Comparison of ENCODE assay signal across 1 cellular context in the genomic region with DNA sequence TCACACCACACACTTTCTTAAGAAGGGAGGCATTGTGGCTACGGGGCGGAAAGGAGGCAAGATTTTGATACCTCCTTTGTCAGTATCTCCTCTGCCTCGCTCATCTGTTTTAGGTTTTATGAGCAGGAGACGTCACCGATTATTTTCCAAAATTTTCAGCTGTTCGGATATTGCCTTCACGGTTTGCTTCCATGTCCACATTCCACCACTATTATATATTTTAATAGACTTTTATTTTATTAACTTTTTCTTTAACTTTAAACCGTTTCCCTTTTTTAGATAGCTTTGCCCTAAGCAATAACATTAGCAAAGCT.
A peak's percentile ranks its signal among the peaks of the same experiment; 100 is the strongest.
TF ChIP-seq lines count a peak whose summit lies in the region.

No MANE protein-coding gene starts in this region.

TF ChIP-seq in K562, 482 proteins besides CTCF, POLR2A, EP300 and RAD21 (continued from another document and continues in another):
- TF ChIP-seq, protein P1, sequence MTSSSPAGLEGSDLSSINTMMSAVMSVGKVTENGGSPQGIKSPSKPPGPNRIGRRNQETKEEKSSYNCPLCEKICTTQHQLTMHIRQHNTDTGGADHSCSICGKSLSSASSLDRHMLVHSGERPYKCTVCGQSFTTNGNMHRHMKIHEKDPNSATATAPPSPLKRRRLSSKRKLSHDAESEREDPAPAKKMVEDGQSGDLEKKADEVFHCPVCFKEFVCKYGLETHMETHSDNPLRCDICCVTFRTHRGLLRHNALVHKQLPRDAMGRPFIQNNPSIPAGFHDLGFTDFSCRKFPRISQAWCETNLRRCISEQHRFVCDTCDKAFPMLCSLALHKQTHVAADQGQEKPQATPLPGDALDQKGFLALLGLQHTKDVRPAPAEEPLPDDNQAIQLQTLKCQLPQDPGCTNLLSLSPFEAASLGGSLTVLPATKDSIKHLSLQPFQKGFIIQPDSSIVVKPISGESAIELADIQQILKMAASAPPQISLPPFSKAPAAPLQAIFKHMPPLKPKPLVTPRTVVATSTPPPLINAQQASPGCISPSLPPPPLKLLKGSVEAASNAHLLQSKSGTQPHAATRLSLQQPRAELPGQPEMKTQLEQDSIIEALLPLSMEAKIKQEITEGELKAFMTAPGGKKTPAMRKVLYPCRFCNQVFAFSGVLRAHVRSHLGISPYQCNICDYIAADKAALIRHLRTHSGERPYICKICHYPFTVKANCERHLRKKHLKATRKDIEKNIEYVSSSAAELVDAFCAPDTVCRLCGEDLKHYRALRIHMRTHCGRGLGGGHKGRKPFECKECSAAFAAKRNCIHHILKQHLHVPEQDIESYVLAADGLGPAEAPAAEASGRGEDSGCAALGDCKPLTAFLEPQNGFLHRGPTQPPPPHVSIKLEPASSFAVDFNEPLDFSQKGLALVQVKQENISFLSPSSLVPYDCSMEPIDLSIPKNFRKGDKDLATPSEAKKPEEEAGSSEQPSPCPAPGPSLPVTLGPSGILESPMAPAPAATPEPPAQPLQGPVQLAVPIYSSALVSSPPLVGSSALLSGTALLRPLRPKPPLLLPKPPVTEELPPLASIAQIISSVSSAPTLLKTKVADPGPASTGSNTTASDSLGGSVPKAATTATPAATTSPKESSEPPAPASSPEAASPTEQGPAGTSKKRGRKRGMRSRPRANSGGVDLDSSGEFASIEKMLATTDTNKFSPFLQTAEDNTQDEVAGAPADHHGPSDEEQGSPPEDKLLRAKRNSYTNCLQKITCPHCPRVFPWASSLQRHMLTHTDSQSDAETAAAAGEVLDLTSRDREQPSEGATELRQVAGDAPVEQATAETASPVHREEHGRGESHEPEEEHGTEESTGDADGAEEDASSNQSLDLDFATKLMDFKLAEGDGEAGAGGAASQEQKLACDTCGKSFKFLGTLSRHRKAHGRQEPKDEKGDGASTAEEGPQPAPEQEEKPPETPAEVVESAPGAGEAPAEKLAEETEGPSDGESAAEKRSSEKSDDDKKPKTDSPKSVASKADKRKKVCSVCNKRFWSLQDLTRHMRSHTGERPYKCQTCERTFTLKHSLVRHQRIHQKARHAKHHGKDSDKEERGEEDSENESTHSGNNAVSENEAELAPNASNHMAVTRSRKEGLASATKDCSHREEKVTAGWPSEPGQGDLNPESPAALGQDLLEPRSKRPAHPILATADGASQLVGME (CRISPR knock-in tag; IDR thresholded peaks at IDR 0.05) = no peak
- TF ChIP-seq, protein P2, sequence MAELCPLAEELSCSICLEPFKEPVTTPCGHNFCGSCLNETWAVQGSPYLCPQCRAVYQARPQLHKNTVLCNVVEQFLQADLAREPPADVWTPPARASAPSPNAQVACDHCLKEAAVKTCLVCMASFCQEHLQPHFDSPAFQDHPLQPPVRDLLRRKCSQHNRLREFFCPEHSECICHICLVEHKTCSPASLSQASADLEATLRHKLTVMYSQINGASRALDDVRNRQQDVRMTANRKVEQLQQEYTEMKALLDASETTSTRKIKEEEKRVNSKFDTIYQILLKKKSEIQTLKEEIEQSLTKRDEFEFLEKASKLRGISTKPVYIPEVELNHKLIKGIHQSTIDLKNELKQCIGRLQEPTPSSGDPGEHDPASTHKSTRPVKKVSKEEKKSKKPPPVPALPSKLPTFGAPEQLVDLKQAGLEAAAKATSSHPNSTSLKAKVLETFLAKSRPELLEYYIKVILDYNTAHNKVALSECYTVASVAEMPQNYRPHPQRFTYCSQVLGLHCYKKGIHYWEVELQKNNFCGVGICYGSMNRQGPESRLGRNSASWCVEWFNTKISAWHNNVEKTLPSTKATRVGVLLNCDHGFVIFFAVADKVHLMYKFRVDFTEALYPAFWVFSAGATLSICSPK (IDR thresholded peaks at IDR 0.05; ENCODE audit: borderline replicate concordance) = no peak
- TF ChIP-seq, protein P3, sequence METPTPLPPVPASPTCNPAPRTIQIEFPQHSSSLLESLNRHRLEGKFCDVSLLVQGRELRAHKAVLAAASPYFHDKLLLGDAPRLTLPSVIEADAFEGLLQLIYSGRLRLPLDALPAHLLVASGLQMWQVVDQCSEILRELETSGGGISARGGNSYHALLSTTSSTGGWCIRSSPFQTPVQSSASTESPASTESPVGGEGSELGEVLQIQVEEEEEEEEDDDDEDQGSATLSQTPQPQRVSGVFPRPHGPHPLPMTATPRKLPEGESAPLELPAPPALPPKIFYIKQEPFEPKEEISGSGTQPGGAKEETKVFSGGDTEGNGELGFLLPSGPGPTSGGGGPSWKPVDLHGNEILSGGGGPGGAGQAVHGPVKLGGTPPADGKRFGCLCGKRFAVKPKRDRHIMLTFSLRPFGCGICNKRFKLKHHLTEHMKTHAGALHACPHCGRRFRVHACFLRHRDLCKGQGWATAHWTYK (CRISPR knock-in tag; IDR thresholded peaks at IDR 0.05) = no peak
- TF ChIP-seq ELF1 (tag; IDR thresholded peaks at IDR 0.05) = 0 out of 2 replicates have a peak, but pooled peaks have one; percentile 29
- TF ChIP-seq HNRNPK (IDR thresholded peaks at IDR 0.05; ENCODE audit: low read depth, low read length, poor library complexity, severe bottlenecking) = no peak
- peak; percentile 48; the same call in 1 of the 2 replicates for TF ChIP-seq THRAP3 (IDR thresholded peaks at IDR 0.05; ENCODE audit: borderline replicate concordance)
- TF ChIP-seq, protein P4, sequence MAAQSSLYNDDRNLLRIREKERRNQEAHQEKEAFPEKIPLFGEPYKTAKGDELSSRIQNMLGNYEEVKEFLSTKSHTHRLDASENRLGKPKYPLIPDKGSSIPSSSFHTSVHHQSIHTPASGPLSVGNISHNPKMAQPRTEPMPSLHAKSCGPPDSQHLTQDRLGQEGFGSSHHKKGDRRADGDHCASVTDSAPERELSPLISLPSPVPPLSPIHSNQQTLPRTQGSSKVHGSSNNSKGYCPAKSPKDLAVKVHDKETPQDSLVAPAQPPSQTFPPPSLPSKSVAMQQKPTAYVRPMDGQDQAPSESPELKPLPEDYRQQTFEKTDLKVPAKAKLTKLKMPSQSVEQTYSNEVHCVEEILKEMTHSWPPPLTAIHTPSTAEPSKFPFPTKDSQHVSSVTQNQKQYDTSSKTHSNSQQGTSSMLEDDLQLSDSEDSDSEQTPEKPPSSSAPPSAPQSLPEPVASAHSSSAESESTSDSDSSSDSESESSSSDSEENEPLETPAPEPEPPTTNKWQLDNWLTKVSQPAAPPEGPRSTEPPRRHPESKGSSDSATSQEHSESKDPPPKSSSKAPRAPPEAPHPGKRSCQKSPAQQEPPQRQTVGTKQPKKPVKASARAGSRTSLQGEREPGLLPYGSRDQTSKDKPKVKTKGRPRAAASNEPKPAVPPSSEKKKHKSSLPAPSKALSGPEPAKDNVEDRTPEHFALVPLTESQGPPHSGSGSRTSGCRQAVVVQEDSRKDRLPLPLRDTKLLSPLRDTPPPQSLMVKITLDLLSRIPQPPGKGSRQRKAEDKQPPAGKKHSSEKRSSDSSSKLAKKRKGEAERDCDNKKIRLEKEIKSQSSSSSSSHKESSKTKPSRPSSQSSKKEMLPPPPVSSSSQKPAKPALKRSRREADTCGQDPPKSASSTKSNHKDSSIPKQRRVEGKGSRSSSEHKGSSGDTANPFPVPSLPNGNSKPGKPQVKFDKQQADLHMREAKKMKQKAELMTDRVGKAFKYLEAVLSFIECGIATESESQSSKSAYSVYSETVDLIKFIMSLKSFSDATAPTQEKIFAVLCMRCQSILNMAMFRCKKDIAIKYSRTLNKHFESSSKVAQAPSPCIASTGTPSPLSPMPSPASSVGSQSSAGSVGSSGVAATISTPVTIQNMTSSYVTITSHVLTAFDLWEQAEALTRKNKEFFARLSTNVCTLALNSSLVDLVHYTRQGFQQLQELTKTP (IDR thresholded peaks at IDR 0.05; ENCODE audit: low read depth in 1 of 2, partially characterized antibody in 2 of 2) = peak; percentile 35 to 54
- TF ChIP-seq, protein P5, sequence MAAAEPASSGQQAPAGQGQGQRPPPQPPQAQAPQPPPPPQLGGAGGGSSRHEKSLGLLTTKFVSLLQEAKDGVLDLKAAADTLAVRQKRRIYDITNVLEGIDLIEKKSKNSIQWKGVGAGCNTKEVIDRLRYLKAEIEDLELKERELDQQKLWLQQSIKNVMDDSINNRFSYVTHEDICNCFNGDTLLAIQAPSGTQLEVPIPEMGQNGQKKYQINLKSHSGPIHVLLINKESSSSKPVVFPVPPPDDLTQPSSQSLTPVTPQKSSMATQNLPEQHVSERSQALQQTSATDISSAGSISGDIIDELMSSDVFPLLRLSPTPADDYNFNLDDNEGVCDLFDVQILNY (CRISPR knock-in tag; IDR thresholded peaks at IDR 0.05) = no peak
- peak; percentile 77 for TF ChIP-seq POLR2H (tag; IDR thresholded peaks at IDR 0.05; ENCODE audit: low read depth)
- TF ChIP-seq, protein P6, sequence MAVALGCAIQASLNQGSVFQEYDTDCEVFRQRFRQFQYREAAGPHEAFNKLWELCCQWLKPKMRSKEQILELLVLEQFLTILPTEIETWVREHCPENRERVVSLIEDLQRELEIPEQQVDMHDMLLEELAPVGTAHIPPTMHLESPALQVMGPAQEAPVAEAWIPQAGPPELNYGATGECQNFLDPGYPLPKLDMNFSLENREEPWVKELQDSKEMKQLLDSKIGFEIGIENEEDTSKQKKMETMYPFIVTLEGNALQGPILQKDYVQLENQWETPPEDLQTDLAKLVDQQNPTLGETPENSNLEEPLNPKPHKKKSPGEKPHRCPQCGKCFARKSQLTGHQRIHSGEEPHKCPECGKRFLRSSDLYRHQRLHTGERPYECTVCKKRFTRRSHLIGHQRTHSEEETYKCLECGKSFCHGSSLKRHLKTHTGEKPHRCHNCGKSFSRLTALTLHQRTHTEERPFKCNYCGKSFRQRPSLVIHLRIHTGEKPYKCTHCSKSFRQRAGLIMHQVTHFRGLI (CRISPR knock-in tag; IDR thresholded peaks at IDR 0.05) = no peak
- TF ChIP-seq ARHGAP35 (IDR thresholded peaks at IDR 0.05; ENCODE audit: partially characterized antibody) = no peak
- TF ChIP-seq, protein P7, sequence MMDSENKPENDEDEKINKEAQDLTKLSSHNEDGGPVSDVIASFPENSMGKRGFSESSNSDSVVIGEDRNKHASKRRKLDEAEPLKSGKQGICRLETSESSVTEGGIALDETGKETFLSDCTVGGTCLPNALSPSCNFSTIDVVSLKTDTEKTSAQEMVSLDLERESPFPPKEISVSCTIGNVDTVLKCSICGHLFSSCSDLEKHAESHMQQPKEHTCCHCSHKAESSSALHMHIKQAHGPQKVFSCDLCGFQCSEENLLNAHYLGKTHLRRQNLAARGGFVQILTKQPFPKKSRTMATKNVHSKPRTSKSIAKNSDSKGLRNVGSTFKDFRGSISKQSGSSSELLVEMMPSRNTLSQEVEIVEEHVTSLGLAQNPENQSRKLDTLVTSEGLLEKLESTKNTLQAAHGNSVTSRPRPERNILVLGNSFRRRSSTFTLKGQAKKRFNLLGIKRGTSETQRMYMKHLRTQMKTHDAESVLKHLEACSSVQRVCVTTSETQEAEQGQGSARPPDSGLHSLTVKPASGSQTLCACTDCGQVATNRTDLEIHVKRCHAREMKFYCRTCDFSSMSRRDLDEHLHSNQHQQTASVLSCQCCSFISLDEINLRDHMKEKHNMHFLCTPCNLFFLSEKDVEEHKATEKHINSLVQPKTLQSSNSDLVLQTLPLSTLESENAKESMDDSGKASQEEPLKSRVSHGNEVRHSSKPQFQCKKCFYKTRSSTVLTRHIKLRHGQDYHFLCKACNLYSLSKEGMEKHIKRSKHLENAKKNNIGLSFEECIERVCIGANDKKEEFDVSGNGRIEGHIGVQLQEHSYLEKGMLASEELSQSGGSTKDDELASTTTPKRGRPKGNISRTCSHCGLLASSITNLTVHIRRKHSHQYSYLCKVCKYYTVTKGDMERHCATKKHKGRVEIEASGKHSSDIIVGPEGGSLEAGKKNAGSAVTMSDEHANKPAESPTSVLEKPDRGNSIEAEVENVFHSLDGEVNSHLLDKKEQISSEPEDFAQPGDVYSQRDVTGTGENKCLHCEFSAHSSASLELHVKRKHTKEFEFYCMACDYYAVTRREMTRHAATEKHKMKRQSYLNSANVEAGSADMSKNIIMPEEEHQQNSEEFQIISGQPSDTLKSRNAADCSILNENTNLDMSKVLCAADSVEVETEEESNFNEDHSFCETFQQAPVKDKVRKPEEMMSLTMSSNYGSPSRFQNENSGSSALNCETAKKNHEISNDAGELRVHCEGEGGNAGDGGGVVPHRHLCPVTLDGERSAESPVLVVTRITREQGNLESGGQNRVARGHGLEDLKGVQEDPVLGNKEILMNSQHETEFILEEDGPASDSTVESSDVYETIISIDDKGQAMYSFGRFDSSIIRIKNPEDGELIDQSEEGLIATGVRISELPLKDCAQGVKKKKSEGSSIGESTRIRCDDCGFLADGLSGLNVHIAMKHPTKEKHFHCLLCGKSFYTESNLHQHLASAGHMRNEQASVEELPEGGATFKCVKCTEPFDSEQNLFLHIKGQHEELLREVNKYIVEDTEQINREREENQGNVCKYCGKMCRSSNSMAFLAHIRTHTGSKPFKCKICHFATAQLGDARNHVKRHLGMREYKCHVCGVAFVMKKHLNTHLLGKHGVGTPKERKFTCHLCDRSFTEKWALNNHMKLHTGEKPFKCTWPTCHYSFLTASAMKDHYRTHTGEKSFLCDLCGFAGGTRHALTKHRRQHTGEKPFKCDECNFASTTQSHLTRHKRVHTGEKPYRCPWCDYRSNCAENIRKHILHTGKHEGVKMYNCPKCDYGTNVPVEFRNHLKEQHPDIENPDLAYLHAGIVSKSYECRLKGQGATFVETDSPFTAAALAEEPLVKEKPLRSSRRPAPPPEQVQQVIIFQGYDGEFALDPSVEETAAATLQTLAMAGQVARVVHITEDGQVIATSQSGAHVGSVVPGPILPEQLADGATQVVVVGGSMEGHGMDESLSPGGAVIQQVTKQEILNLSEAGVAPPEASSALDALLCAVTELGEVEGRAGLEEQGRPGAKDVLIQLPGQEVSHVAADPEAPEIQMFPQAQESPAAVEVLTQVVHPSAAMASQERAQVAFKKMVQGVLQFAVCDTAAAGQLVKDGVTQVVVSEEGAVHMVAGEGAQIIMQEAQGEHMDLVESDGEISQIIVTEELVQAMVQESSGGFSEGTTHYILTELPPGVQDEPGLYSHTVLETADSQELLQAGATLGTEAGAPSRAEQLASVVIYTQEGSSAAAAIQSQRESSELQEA (IDR thresholded peaks at IDR 0.05; ENCODE audit: low read depth) = no peak
- no peak for TF ChIP-seq FIP1L1 (IDR thresholded peaks at IDR 0.05; ENCODE audit: low read depth, low read length, poor library complexity, severe bottlenecking)
- TF ChIP-seq, protein P8, sequence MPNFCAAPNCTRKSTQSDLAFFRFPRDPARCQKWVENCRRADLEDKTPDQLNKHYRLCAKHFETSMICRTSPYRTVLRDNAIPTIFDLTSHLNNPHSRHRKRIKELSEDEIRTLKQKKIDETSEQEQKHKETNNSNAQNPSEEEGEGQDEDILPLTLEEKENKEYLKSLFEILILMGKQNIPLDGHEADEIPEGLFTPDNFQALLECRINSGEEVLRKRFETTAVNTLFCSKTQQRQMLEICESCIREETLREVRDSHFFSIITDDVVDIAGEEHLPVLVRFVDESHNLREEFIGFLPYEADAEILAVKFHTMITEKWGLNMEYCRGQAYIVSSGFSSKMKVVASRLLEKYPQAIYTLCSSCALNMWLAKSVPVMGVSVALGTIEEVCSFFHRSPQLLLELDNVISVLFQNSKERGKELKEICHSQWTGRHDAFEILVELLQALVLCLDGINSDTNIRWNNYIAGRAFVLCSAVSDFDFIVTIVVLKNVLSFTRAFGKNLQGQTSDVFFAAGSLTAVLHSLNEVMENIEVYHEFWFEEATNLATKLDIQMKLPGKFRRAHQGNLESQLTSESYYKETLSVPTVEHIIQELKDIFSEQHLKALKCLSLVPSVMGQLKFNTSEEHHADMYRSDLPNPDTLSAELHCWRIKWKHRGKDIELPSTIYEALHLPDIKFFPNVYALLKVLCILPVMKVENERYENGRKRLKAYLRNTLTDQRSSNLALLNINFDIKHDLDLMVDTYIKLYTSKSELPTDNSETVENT (CRISPR knock-in tag; IDR thresholded peaks at IDR 0.05) = no peak
- TF ChIP-seq BRCA1 (IDR thresholded peaks at IDR 0.05) = no peak
- no peak for TF ChIP-seq BRCA1 (CRISPR knock-in tag; IDR thresholded peaks at IDR 0.05)
- no peak for TF ChIP-seq CREB1 (IDR thresholded peaks at IDR 0.05)
- TF ChIP-seq CREB1 (CRISPR knock-in tag; IDR thresholded peaks at IDR 0.05) = 0 out of 2 replicates have a peak, but pooled peaks have one; percentile 24
- no peak for TF ChIP-seq SNIP1 (IDR thresholded peaks at IDR 0.05; ENCODE audit: low read depth)
